ENCODE assay signal across 16 cellular contexts in genomic region chr6:33688006-33688405, GRCh38. TPM values are rescaled to one million over a fixed set of nuclear protein-coding genes. Genes with fewer than 3 reads are reported as not detected.
A peak's percentile ranks its signal among the peaks of the same experiment; 100 is the strongest.
DNase-seq lines count a peak whose midpoint lies in the region; ATAC-seq, FAIRE-seq and TF ChIP-seq lines count a peak whose summit lies in the region.
"Had no signal": no experiment of that assay in that cellular context is flagged by ENCODE, and none has a peak within 500 bp of the region (broad histone marks: within the 10 kb centered on the region; RNA-seq: fewer than 3 reads in every experiment).

No MANE protein-coding gene starts in this region.

- no peak overlapping the region for H2AFZ ChIP-seq in mammary epithelial cell (ENCODE audit: low read depth, low read length)
- no peak overlapping the region for H2AFZ ChIP-seq in K562 (ENCODE audit: low read depth, low read length)
- H2AFZ ChIP-seq: GM23338 had no signal

- H3K9me3 ChIP-seq in mammary epithelial cell (replicated peaks; ENCODE audit: insufficient read depth, low read length) = no peaks in the 10 kb centered on the region
- no peaks in the 10 kb centered on the region for H3K9me3 ChIP-seq in breast epithelium
- H3K9me3 ChIP-seq in BLaER1 = no peaks in the 10 kb centered on the region
- H3K9me3 ChIP-seq in K562 (replicated peaks; ENCODE audit: control insufficient read depth, insufficient read depth, low read depth, low read length) = no peaks in the 10 kb centered on the region
- H3K9me3 ChIP-seq in ovary = no peaks in the 10 kb centered on the region

- POLR2A ChIA-PET in K562 (lab: Yijun Ruan, JAX) = interaction anchor here (0.6 to 1.3 kb wide), 4 partner anchors 13 to 106 kb away, joined by 3 to 4 read pairs (median 4); no protein-coding TSS in a partner anchor

- no peak for TF ChIP-seq CTCF in mammary epithelial cell (conservative IDR thresholded peaks at IDR 0.05 in 1 of 2, IDR thresholded peaks at IDR 0.05 in 1 of 2; ENCODE audit: extremely low read depth in 1 of 2, insufficient read depth in 1 of 2, low read depth in 1 of 2, low read length in 2 of 2)
- TF ChIP-seq CTCF in breast epithelium (IDR thresholded peaks at IDR 0.05) = no peak
- TF ChIP-seq CTCF in K562 (IDR thresholded peaks at IDR 0.05 in 2 of 3, conservative IDR thresholded peaks at IDR 0.05 in 1 of 3; ENCODE audit: insufficient read depth in 2 of 3, low read depth in 1 of 3, low read length in 3 of 3) = no peak
- no peak for TF ChIP-seq CTCF in ovary (IDR thresholded peaks at IDR 0.05)

- no peaks in the 10 kb centered on the region for H3K9me1 ChIP-seq in K562 (ENCODE audit: control insufficient read depth, insufficient read depth, low read length)

- no peak for FAIRE-seq in K562 (lab: Jason Lieb, UNC)
- FAIRE-seq: GM12878 had no signal

- TF ChIP-seq POLR2A in breast epithelium (IDR thresholded peaks at IDR 0.05) (no peak), K562 (conservative IDR thresholded peaks at IDR 0.05) (no peak), ovary (IDR thresholded peaks at IDR 0.05) (no peak)

- intact Hi-C loops in mammary epithelial cell (cut with micrococcal nuclease) = no loop called here
- intact Hi-C loops in breast epithelium (cut with DNase I; ENCODE audit: low total_unique reads) = no loop called here
- intact Hi-C loops in K562 (cut with micrococcal nuclease) = no loop called here
- intact Hi-C loops in ovary (cut with DNase I) = no loop called here

- TF ChIP-seq EP300 in K562 (IDR thresholded peaks at IDR 0.05; ENCODE audit: low read length) (no peak), ovary (IDR thresholded peaks at IDR 0.05) (no peak)

- no peak overlapping the region for H3K4me2 ChIP-seq in mammary epithelial cell (ENCODE audit: insufficient read depth, low read depth, low read length)
- H3K4me2 ChIP-seq in BLaER1 = no peak overlapping the region
- no peak overlapping the region for H3K4me2 ChIP-seq in K562 (ENCODE audit: insufficient read depth, low read length)
- H3K4me2 ChIP-seq: GM23338 had no signal

- no peaks in the 10 kb centered on the region for H3K27me3 Mint-ChIP-seq in natural killer cell treated with Interleukin-12 subunit alpha and Interleukin-12 subunit beta and Interleukin-15 and Interleukin-18, amount 100 ng/mL, for 72 hours
- H3K27me3 Mint-ChIP-seq: CD4-positive, alpha-beta memory T cell had no signal

- H3K4me1 ChIP-seq in mammary epithelial cell (ENCODE audit: insufficient read depth, low read length) = peaks cover under 1% of the 10 kb centered on the region
- H3K4me1 ChIP-seq in breast epithelium = no peaks in the 10 kb centered on the region
- H3K4me1 ChIP-seq in BLaER1 = peaks cover 65% of the 10 kb centered on the region
- H3K4me1 ChIP-seq in K562 (replicated peaks in 1 of 2; ENCODE audit: control insufficient read depth in 2 of 2, insufficient read depth in 2 of 2, low read length in 2 of 2) = peaks cover 0 to 14% of the 10 kb centered on the region in 2 experiments; a peak in 2 of 5 replicates
- H3K4me1 ChIP-seq in ovary (ENCODE audit: insufficient read depth) = peaks cover 9% of the 10 kb centered on the region

- dilution Hi-C loops in mammary epithelial cell (cut with HindIII; ENCODE audit: low sequenced_read_pairs) = loop anchor here (5.0 kb wide), 2 partner anchors 46 to 101 kb away; no protein-coding TSS in a partner anchor

- in situ Hi-C loops in mammary epithelial cell (cut with MboI; ENCODE audit: low sequenced_read_pairs in 2 of 2) = no loop called here
- in situ Hi-C loops in K562 (cut with MboI) = no loop called here

- no peak for DNase-seq in mammary epithelial cell
- DNase-seq in breast epithelium (ENCODE audit: low spot score in 2 of 2) = no peak
- no peak for DNase-seq in K562 (ENCODE audit: extremely low read depth in 1 of 4, low spot score in 3 of 4)
- DNase-seq in stimulated activated effector memory CD8-positive, alpha-beta T cell treated with anti-CD3 and anti-CD28 coated beads, Interleukin-12 subunit alpha, Interleukin-12 subunit beta, amount 100 ng/mL, for 72 hours (ENCODE audit: low spot score in 2 of 2) = no peak
- DNase-seq in ovary = no peak
- no peak for DNase-seq in natural killer cell treated with Interleukin-12 subunit alpha and Interleukin-12 subunit beta and Interleukin-15 and Interleukin-18, amount 100 ng/mL, for 72 hours (ENCODE audit: low spot score)
- DNase-seq: 8988T, AML-193, C1 segment of cervical spinal cord, DMS79, H9 had no signal

- no peak overlapping the region for H3K27ac ChIP-seq in mammary epithelial cell (ENCODE audit: insufficient read depth, low read depth, low read length)
- H3K27ac ChIP-seq in breast epithelium = no peak overlapping the region
- peak overlapping the region; percentile 55; the same call in 1 of the 2 replicates for H3K27ac ChIP-seq in BLaER1
- no peak overlapping the region for H3K27ac ChIP-seq in K562 (ENCODE audit: extremely low read depth, low read depth, low read length)
- H3K27ac ChIP-seq in ovary = no peak overlapping the region

- H3K27ac Mint-ChIP-seq in stimulated activated effector memory CD8-positive, alpha-beta T cell treated with anti-CD3 and anti-CD28 coated beads, Interleukin-12 subunit alpha, Interleukin-12 subunit beta, amount 100 ng/mL, for 72 hours = peak overlapping the region; percentile 2
- no peak overlapping the region for H3K27ac Mint-ChIP-seq in natural killer cell treated with Interleukin-12 subunit alpha and Interleukin-12 subunit beta and Interleukin-15 and Interleukin-18, amount 100 ng/mL, for 72 hours
- H3K27ac Mint-ChIP-seq: GM23338, H9 had no signal

- peaks cover 50% of the 10 kb centered on the region for H3K4me1 Mint-ChIP-seq in stimulated activated effector memory CD8-positive, alpha-beta T cell treated with anti-CD3 and anti-CD28 coated beads, Interleukin-12 subunit alpha, Interleukin-12 subunit beta, amount 100 ng/mL, for 72 hours
- peaks cover 12 to 16% of the 10 kb centered on the region in 2 donors for H3K4me1 Mint-ChIP-seq in natural killer cell treated with Interleukin-12 subunit alpha and Interleukin-12 subunit beta and Interleukin-15 and Interleukin-18, amount 100 ng/mL, for 72 hours (ENCODE audit: low read depth in 2 of 2)

- H3K79me2 ChIP-seq in mammary epithelial cell (ENCODE audit: insufficient read depth, low read length) (no peaks in the 10 kb centered on the region), K562 (ENCODE audit: control insufficient read depth, insufficient read depth, low read length) (no peaks in the 10 kb centered on the region)

- CTCF ChIA-PET in mammary epithelial cell (lab: Charles Lee; ENCODE audit: low non-redundant PET) = no interaction called here
- CTCF ChIA-PET in K562 (lab: Yijun Ruan, JAX; ENCODE audit: low intra/inter-chr PET ratio) = no interaction called here

- H3K36me3 ChIP-seq in mammary epithelial cell (ENCODE audit: insufficient read depth, low read length) (peaks cover 39% of the 10 kb centered on the region), breast epithelium (peaks cover 13% of the 10 kb centered on the region), BLaER1 (peaks cover 83% of the 10 kb centered on the region), K562 (ENCODE audit: control insufficient read depth, insufficient read depth, low read length) (peaks cover 97% of the 10 kb centered on the region; the same call in 2 of the 3 replicates), ovary (no peaks in the 10 kb centered on the region)

- H3K27me3 ChIP-seq in mammary epithelial cell (ENCODE audit: insufficient read depth, low read length) (no peaks in the 10 kb centered on the region), breast epithelium (no peaks in the 10 kb centered on the region), BLaER1 (no peaks in the 10 kb centered on the region), K562 (ENCODE audit: control insufficient read depth in 2 of 2, insufficient read depth in 2 of 2, low read length in 2 of 2) (no peaks in the 10 kb centered on the region), ovary (no peaks in the 10 kb centered on the region)

- no peak for TF ChIP-seq RAD21 in K562 (CRISPR knock-in tag; conservative IDR thresholded peaks at IDR 0.05 in 1 of 2, IDR thresholded peaks at IDR 0.05 in 1 of 2)

- no peak overlapping the region for H3K4me3 Mint-ChIP-seq in stimulated activated effector memory CD8-positive, alpha-beta T cell treated with anti-CD3 and anti-CD28 coated beads, Interleukin-12 subunit alpha, Interleukin-12 subunit beta, amount 100 ng/mL, for 72 hours
- no peak overlapping the region for H3K4me3 Mint-ChIP-seq in natural killer cell treated with Interleukin-12 subunit alpha and Interleukin-12 subunit beta and Interleukin-15 and Interleukin-18, amount 100 ng/mL, for 72 hours
- H3K4me3 Mint-ChIP-seq: CD4-positive, alpha-beta memory T cell; GM23338; H9 had no signal

- H4K20me1 ChIP-seq in mammary epithelial cell (ENCODE audit: insufficient read depth, low read length) (no peaks in the 10 kb centered on the region), BLaER1 (no peaks in the 10 kb centered on the region), K562 (replicated peaks; ENCODE audit: control insufficient read depth, insufficient read depth, low read length) (peaks cover 6% of the 10 kb centered on the region; the same call in 1 of the 2 replicates)

- no peak overlapping the region for H3K4me3 ChIP-seq in mammary epithelial cell (replicated peaks in 1 of 3; ENCODE audit: insufficient read depth in 1 of 3, low read depth in 2 of 3, low read length in 3 of 3)
- H3K4me3 ChIP-seq in breast epithelium = no peak overlapping the region
- H3K4me3 ChIP-seq in BLaER1 = no peak overlapping the region
- no peak overlapping the region for H3K4me3 ChIP-seq in K562
- H3K4me3 ChIP-seq in ovary = no peak overlapping the region
- H3K4me3 ChIP-seq: GM12878, GM23338 had no signal

- WGBS in mammary epithelial cell (ENCODE audit: low coverage, missing lambda C conversion rate) = 93% methylated on average over 12 of the region's 20 CpGs
- WGBS in K562 (ENCODE audit: insufficient coverage, low coverage, missing lambda C conversion rate) = 89% methylated on average over 20 of the region's 20 CpGs
- 87 to 93% (median 92%) methylated on average over 12 to 20 of the region's 20 CpGs for WGBS in ovary, 3 donors

- no peak for ATAC-seq in K562
- no peak for ATAC-seq in stimulated activated effector memory CD8-positive, alpha-beta T cell treated with anti-CD3 and anti-CD28 coated beads, Interleukin-12 subunit alpha, Interleukin-12 subunit beta, amount 100 ng/mL, for 72 hours
- no peak for ATAC-seq in natural killer cell treated with Interleukin-12 subunit alpha and Interleukin-12 subunit beta and Interleukin-15 and Interleukin-18, amount 100 ng/mL, for 72 hours
- ATAC-seq: GM12878, GM23338 had no signal

- BruUV-seq in mammary epithelial cell (replicated peaks; lab: Mats Ljungman, UMichigan) (TSS peak; percentile 1), K562 (replicated peaks; lab: Mats Ljungman, UMichigan) (no TSS peak)

- H3K9ac ChIP-seq in mammary epithelial cell (ENCODE audit: insufficient read depth, low read length) (no peak overlapping the region), BLaER1 (no peak overlapping the region), K562 (ENCODE audit: insufficient read depth in 1 of 2, low read depth in 2 of 2, low read length in 2 of 2) (no peak overlapping the region)

- H3K36me3 Mint-ChIP-seq in stimulated activated effector memory CD8-positive, alpha-beta T cell treated with anti-CD3 and anti-CD28 coated beads, Interleukin-12 subunit alpha, Interleukin-12 subunit beta, amount 100 ng/mL, for 72 hours = peaks cover 88% of the 10 kb centered on the region
- H3K36me3 Mint-ChIP-seq in natural killer cell treated with Interleukin-12 subunit alpha and Interleukin-12 subunit beta and Interleukin-15 and Interleukin-18, amount 100 ng/mL, for 72 hours = peaks cover 11% of the 10 kb centered on the region

- H3K9me3 Mint-ChIP-seq in stimulated activated effector memory CD8-positive, alpha-beta T cell treated with anti-CD3 and anti-CD28 coated beads, Interleukin-12 subunit alpha, Interleukin-12 subunit beta, amount 100 ng/mL, for 72 hours = no peaks in the 10 kb centered on the region
- no peaks in the 10 kb centered on the region for H3K9me3 Mint-ChIP-seq in natural killer cell treated with Interleukin-12 subunit alpha and Interleukin-12 subunit beta and Interleukin-15 and Interleukin-18, amount 100 ng/mL, for 72 hours
- H3K9me3 Mint-ChIP-seq: CD4-positive, alpha-beta memory T cell; GM23338; H9 had no signal

RNA-seq across cellular contexts. Expression of gene UQCC2, which starts 23.5 kb away (rescaled TPM):
- total RNA-seq in mammary epithelial cell (10 to 100 TPM; 12.3 to 65.2 TPM), breast epithelium (10 to 100 TPM in 2 of 3 donors, 1 to 10 TPM in 1; 9.9 to 19.7 (median 19.6) TPM), K562 (2014; rRNA removed) (63.3 and 92.9 TPM in 2 replicates), K562 (2014; rRNA removed; fragmentation: Illumina TruSeq; extraction: Trizol) (140 and 158 TPM in 2 replicates), K562 (2015; rRNA removed; fragmentation: Illumina TruSeq; extraction: Trizol) (113 and 133 TPM in 2 replicates), K562 (2021) (161 and 179 TPM in 2 replicates), ovary (10 to 100 TPM in 6 of 7 donors, 1 to 10 TPM in 1; 9.1 to 65.2 (median 38.0) TPM)
- polyA plus RNA-seq in mammary epithelial cell (46.7 TPM), K562 (2011; rRNA removed) (128 and 161 TPM in 2 replicates), K562 (2014; fragmentation: Illumina TruSeq; extraction: Trizol) (110 and 119 TPM in 2 replicates), K562 (2014; fragmentation: Nextera tagmentation; extraction: Ambion mirVana) (100 to 1,000 TPM; 832 to 927 TPM), K562 (2014; rRNA removed) (58.5 and 98.3 TPM in 2 replicates), ovary (10 to 100 TPM; 28.7 to 52.4 TPM)
- polyA minus RNA-seq in mammary epithelial cell = 28.2 TPM
- total RNA-seq in K562 (2011; cell fraction: chromatin; rRNA removed; ENCODE audit: low replicate concordance) = 19.9 and 36.1 TPM in 2 replicates
- total RNA-seq in K562 (2011; cell fraction: nucleolus; rRNA removed) = 29.5 and 31.9 TPM in 2 replicates
- 27.8 and 33.5 TPM in 2 replicates for total RNA-seq in K562 (2011; cell fraction: nucleoplasm; rRNA removed)
- polyA plus RNA-seq in K562 (2011; cell fraction: cytosol; rRNA removed) = 49.2 and 81.5 TPM in 2 replicates
- 67.5 and 72.8 TPM in 2 replicates for polyA plus RNA-seq in K562 (2011; cell fraction: nucleus; rRNA removed)
- polyA plus RNA-seq in K562 (2012) = 166 and 322 TPM in 2 replicates
- 17.7 and 23.0 TPM in 2 replicates for polyA minus RNA-seq in K562 (2011; rRNA and poly(A)+ RNA removed)
- polyA minus RNA-seq in K562 (2011; cell fraction: cytosol; rRNA and poly(A)+ RNA removed) = 19.1 and 24.0 TPM in 2 replicates
- polyA minus RNA-seq in K562 (2011; cell fraction: nucleus; rRNA and poly(A)+ RNA removed) = 17.8 and 17.9 TPM in 2 replicates
- 10 to 100 TPM; 44.9 to 53.1 TPM for total RNA-seq in natural killer cell treated with Interleukin-12 subunit alpha and Interleukin-12 subunit beta and Interleukin-15 and Interleukin-18, amount 100 ng/mL, for 72 hours

RNA-seq across cellular contexts. Expression of gene IP6K3, which starts 58.7 kb away (rescaled TPM):
- total RNA-seq in mammary epithelial cell (under 1 TPM in 1 of 2 donors, not detected in 1; 0.33 TPM), breast epithelium (1 to 10 TPM in 1 of 3 donors, under 1 TPM in 2; 0.15 to 4.2 (median 0.66) TPM), K562 (2014; rRNA removed) (not detected in 2 replicates), K562 (2014; rRNA removed; fragmentation: Illumina TruSeq; extraction: Trizol) (not detected in 2 replicates), K562 (2015; rRNA removed; fragmentation: Illumina TruSeq; extraction: Trizol) (not detected in 2 replicates), K562 (2021) (not detected in 2 replicates), ovary (1 to 10 TPM in 1 of 7 donors, under 1 TPM in 4, not detected in 2; 0.24 to 1.1 (median 0.43) TPM)
- polyA plus RNA-seq in mammary epithelial cell (not detected), K562 (2011; rRNA removed) (not detected in 2 replicates), K562 (2014; fragmentation: Illumina TruSeq; extraction: Trizol) (not detected in 2 replicates), K562 (2014; fragmentation: Nextera tagmentation; extraction: Ambion mirVana) (not detected), K562 (2014; rRNA removed) (not detected in 2 replicates), ovary (under 1 TPM; 0.11 to 0.22 TPM)
- polyA minus RNA-seq in mammary epithelial cell = not detected
- total RNA-seq in K562 (2011; cell fraction: chromatin; rRNA removed; ENCODE audit: low replicate concordance) = not detected in 2 replicates
- total RNA-seq in K562 (2011; cell fraction: nucleolus; rRNA removed) = not detected in 2 replicates
- total RNA-seq in K562 (2011; cell fraction: nucleoplasm; rRNA removed) = not detected in 2 replicates
- polyA plus RNA-seq in K562 (2011; cell fraction: cytosol; rRNA removed) = not detected in 2 replicates
- polyA plus RNA-seq in K562 (2011; cell fraction: nucleus; rRNA removed) = not detected in 2 replicates
- not detected in 2 replicates for polyA plus RNA-seq in K562 (2012)
- not detected in 2 replicates for polyA minus RNA-seq in K562 (2011; rRNA and poly(A)+ RNA removed)
- polyA minus RNA-seq in K562 (2011; cell fraction: cytosol; rRNA and poly(A)+ RNA removed) = not detected in 2 replicates
- polyA minus RNA-seq in K562 (2011; cell fraction: nucleus; rRNA and poly(A)+ RNA removed) = not detected in 2 replicates
- not detected for total RNA-seq in natural killer cell treated with Interleukin-12 subunit alpha and Interleukin-12 subunit beta and Interleukin-15 and Interleukin-18, amount 100 ng/mL, for 72 hours
- total RNA-seq: CD4-positive, alpha-beta memory T cell; GM12878; HT-29 had no signal
- polyA plus RNA-seq: CD4-positive, alpha-beta memory T cell had no signal
